1 cellular context compared by ENCODE assay signal in the genomic region with DNA sequence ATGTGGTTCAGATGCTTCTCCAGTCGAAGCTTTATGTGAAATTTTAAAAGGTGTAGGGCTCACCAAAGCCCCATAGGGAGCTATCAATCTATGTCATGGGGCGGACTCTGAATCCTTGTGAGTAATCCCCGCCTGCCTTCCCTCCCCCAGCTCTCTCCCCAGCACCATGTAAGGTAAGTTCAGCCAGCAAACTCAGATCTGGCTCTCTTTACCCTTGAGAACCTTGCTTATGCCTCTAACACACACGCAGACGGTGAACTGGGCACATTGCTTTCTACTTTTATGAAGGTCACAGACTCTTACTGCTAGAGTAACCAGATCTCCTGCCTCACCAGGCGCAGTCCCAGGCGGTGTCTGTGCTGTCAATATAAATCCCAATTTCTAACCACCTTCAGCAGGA.
TF ChIP-seq lines count a peak whose summit lies in the region.

No MANE protein-coding gene starts in this region.

TF ChIP-seq in IMR-90, 13 proteins besides CTCF, POLR2A, EP300 and RAD21 (continued from another document):
- TF ChIP-seq MAZ (IDR thresholded peaks at IDR 0.05; ENCODE audit: borderline replicate concordance, low read depth, low read length) (no peak), MAFK (IDR thresholded peaks at IDR 0.05; ENCODE audit: low read depth, low read length) (no peak), CEBPB (IDR thresholded peaks at IDR 0.05; ENCODE audit: low read depth, low read length) (no peak), SMC3 (IDR thresholded peaks at IDR 0.05; ENCODE audit: low read depth, low read length) (no peak)
- TF ChIP-seq, protein P1, sequence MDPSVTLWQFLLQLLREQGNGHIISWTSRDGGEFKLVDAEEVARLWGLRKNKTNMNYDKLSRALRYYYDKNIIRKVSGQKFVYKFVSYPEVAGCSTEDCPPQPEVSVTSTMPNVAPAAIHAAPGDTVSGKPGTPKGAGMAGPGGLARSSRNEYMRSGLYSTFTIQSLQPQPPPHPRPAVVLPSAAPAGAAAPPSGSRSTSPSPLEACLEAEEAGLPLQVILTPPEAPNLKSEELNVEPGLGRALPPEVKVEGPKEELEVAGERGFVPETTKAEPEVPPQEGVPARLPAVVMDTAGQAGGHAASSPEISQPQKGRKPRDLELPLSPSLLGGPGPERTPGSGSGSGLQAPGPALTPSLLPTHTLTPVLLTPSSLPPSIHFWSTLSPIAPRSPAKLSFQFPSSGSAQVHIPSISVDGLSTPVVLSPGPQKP (IDR thresholded peaks at IDR 0.05; ENCODE audit: borderline replicate concordance, low read depth, low read length) = no peak
